ENCODE assay signal across 22 cellular contexts in the genomic region with DNA sequence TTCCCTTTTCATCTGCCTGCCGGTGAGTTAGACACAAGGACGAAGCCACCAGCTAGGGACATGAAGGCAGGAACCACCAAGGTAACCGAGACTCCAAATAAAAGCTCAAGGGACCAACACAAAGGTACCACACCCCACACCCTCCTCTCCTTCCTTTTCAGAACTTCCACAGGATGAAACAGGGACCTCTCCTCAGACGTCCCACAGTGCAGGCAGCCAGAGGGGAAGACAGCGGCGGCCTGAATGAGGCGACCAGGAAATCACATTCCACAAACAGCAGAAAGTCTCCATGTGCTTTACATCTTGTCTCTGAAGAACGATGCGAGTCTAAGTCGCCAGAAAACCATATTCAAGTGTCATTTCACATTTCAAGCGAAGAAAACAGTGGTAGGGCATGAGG.
"Had no signal": no experiment of that assay in that cellular context is flagged by ENCODE, and none has a peak within 500 bp of the region (broad histone marks: within the 10 kb centered on the region; RNA-seq: fewer than 3 reads in every experiment).

No MANE protein-coding gene starts in this region.

- H3K9me3 Mint-ChIP-seq: activated naive CD4-positive, alpha-beta T cell treated with anti-CD3 and anti-CD28 coated beads for 36 hours; activated naive CD8-positive, alpha-beta T cell treated with anti-CD3 and anti-CD28 coated beads for 36 hours; activated T-cell treated with anti-CD3 and anti-CD28 coated beads, Interleukin-2, amount 50 U/mL, for 24 hours; activated T-helper 17 cell treated with anti-CD3 and anti-CD28 coated beads, Interleukin-2, amount 50 U/mL, for 72 hours; T-helper 1 cell treated with Interleukin-12 subunit alpha and Interleukin-12 subunit beta and Interleukin-4 antibody, amounts not matched to agents 30 μg/mL and 1 μg/mL, for 36 hours had no signal

- H3K4me3 Mint-ChIP-seq: activated CD8-positive, alpha-beta T cell treated with anti-CD3 and anti-CD28 coated beads, Interleukin-2, amount 10 ng/mL, durations not matched to agents 7 days and 5 days; activated naive CD4-positive, alpha-beta T cell treated with anti-CD3 and anti-CD28 coated beads for 36 hours; activated naive CD8-positive, alpha-beta T cell treated with anti-CD3 and anti-CD28 coated beads for 36 hours; activated T-cell treated with anti-CD3 and anti-CD28 coated beads, Interleukin-2, amount 50 U/mL, for 24 hours; activated T-helper 17 cell treated with anti-CD3 and anti-CD28 coated beads, Interleukin-2, amount 50 U/mL, for 72 hours; T-helper 1 cell treated with Interleukin-12 subunit alpha and Interleukin-12 subunit beta and Interleukin-4 antibody, amounts not matched to agents 30 μg/mL and 1 μg/mL, for 36 hours had no signal

- ATAC-seq: activated CD8-positive, alpha-beta T cell treated with anti-CD3 and anti-CD28 coated beads, Interleukin-2, amount 10 ng/mL, durations not matched to agents 7 days and 5 days; activated T-helper 17 cell treated with anti-CD3 and anti-CD28 coated beads, Interleukin-2, amount 50 U/mL, for 72 hours had no signal

- H3K27ac Mint-ChIP-seq: activated CD8-positive, alpha-beta T cell treated with anti-CD3 and anti-CD28 coated beads, Interleukin-2, amount 10 ng/mL, durations not matched to agents 7 days and 5 days; activated naive CD4-positive, alpha-beta T cell treated with anti-CD3 and anti-CD28 coated beads for 36 hours; activated naive CD8-positive, alpha-beta T cell treated with anti-CD3 and anti-CD28 coated beads for 36 hours; activated T-cell treated with anti-CD3 and anti-CD28 coated beads, Interleukin-2, amount 50 U/mL, for 24 hours; activated T-helper 17 cell treated with anti-CD3 and anti-CD28 coated beads, Interleukin-2, amount 50 U/mL, for 72 hours; T-helper 1 cell treated with Interleukin-12 subunit alpha and Interleukin-12 subunit beta and Interleukin-4 antibody, amounts not matched to agents 30 μg/mL and 1 μg/mL, for 36 hours had no signal

- DNase-seq: activated CD4-positive, alpha-beta T cell treated with anti-CD3 and anti-CD28 coated beads for 48 hours; activated CD4-positive, alpha-beta T cell treated with anti-CD3 and anti-CD28 coated beads, Interleukin-2, amount 50 U/mL, for 4 hours; activated CD8-positive, alpha-beta memory T cell treated with anti-CD3 and anti-CD28 coated beads, Interleukin-2, amount 50 U/mL, for 48 hours; activated CD8-positive, alpha-beta T cell treated with anti-CD3 and anti-CD28 coated beads, Interleukin-2, amount 10 ng/mL, durations not matched to agents 7 days and 5 days; activated gamma-delta T cell; activated naive CD4-positive, alpha-beta T cell treated with anti-CD3 and anti-CD28 coated beads for 36 hours; activated naive CD8-positive, alpha-beta T cell treated with anti-CD3 and anti-CD28 coated beads for 36 hours; activated T-cell treated with anti-CD3 and anti-CD28 coated beads, Interleukin-2, amount 50 U/mL, for 24 hours; IMR-90; KBM-7; NCI-H1105 treated with DMSO at 0.1 percent for 48 hours; NCI-H1436 treated with DMSO at 0.1 percent for 48 hours; NCI-H187; NCI-H2081; NCI-H446; NCI-H524; PC-9; SHP77 treated with DMSO at 0.1 percent for 48 hours; T1000; WERI-Rb-1 had no signal

- H3K36me3 Mint-ChIP-seq: activated naive CD8-positive, alpha-beta T cell treated with anti-CD3 and anti-CD28 coated beads for 36 hours had no signal

- H3K27me3 Mint-ChIP-seq: activated naive CD8-positive, alpha-beta T cell treated with anti-CD3 and anti-CD28 coated beads for 36 hours had no signal

- H3K4me1 Mint-ChIP-seq: activated naive CD8-positive, alpha-beta T cell treated with anti-CD3 and anti-CD28 coated beads for 36 hours; activated T-helper 17 cell treated with anti-CD3 and anti-CD28 coated beads, Interleukin-2, amount 50 U/mL, for 72 hours had no signal
